In the genomic region with DNA sequence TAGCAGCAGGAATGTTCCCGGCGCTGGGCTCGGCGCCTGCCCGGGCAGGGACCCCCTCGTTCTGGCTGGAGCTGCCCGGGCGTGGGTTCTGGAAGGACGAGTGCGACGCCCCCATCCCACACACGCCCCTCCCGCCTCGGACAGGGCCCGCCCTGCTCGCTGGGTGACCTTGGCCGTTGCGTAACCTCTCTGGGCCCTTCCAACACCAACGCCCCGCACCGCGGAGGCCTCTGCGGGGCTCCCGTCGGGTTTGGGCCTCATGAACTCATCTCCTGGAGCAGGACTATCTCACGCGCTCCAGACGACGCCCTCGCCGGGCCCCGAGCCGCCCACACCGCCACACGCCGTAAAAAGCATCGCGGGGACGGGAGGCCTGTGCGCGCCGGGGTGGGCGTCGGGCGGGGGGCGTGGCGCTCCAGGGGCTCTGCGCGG, we compare ENCODE assay signal across 13 cellular contexts. TPM values are rescaled to one million over a fixed set of nuclear protein-coding genes. Genes with fewer than 3 reads are reported as not detected.
DNase-seq lines count a peak whose midpoint lies in the region; ATAC-seq and TF ChIP-seq lines count a peak whose summit lies in the region.
"Had no signal": no experiment of that assay in that cellular context is flagged by ENCODE, and none has a peak within 500 bp of the region (broad histone marks: within the 10 kb centered on the region; RNA-seq: fewer than 3 reads in every experiment).

No MANE protein-coding gene starts in this region.

- H3K27ac ChIP-seq in lower lobe of right lung, result peak overlapping the region; percentile 46
- H3K27ac ChIP-seq in thyroid gland, result peak overlapping the region in 2 of 3 donors; percentile 47 to 58
- H3K27ac ChIP-seq: foreskin keratinocyte had no signal

- DNase-seq in MV-4-11 (lab: John Stamatoyannopoulos, UW), result peak; percentile 55
- DNase-seq in lower lobe of right lung, result no peak
- peak in 1 of 2 donors; percentile 21 for DNase-seq in thyroid gland
- no peak for DNase-seq in ecto neural progenitor cell (ENCODE audit: low spot score)
- DNase-seq in SW480 (ENCODE audit: low spot score), result no peak
- no peak for DNase-seq in NCI-H510A (lab: John Stamatoyannopoulos, UW)
- DNase-seq: activated naive CD8-positive, alpha-beta T cell treated with anti-CD3 and anti-CD28 coated beads for 36 hours; DMS79; foreskin keratinocyte; HCEC 1CT had no signal

- H3K9me3 ChIP-seq in lower lobe of right lung, result no peaks in the 10 kb centered on the region
- H3K9me3 ChIP-seq in thyroid gland, result no peaks in the 10 kb centered on the region

- peak overlapping the region; percentile 21 for H3K4me3 ChIP-seq in lower lobe of right lung
- H3K4me3 ChIP-seq in thyroid gland (replicated peaks in 1 of 3), result peak overlapping the region in 1 of 3 donors; percentile 6

- peak; percentile 24 for ATAC-seq in esophagus mucosa
- peak; percentile 60 to 63 for ATAC-seq in lower lobe of right lung
- ATAC-seq in GM21390 (IDR thresholded peaks at IDR 0.05; ENCODE audit: unreplicated experiment), result no peak
- ATAC-seq: foreskin keratinocyte had no signal

- intact Hi-C loops in lower lobe of right lung (cut with DNase I) (no loop called here), thyroid gland (cut with DNase I) (no loop called here)

- TF ChIP-seq POLR2A in thyroid gland (IDR thresholded peaks at IDR 0.05), result no peak

- H3K36me3 ChIP-seq in lower lobe of right lung (no peaks in the 10 kb centered on the region), thyroid gland (no peaks in the 10 kb centered on the region)

- 29% methylated on average over 4 of the region's 49 CpGs; no CpG with 5 or more reads in 1 of the 2 donors for WGBS in thyroid gland, 2 donors

- H3K4me1 ChIP-seq in lower lobe of right lung (peaks cover 22% of the 10 kb centered on the region), thyroid gland (peaks cover 4 to 30% of the 10 kb centered on the region in 2 donors)
- H3K4me1 ChIP-seq: foreskin keratinocyte had no signal

- TF ChIP-seq CTCF in lower lobe of right lung (IDR thresholded peaks at IDR 0.05) (no peak), thyroid gland (IDR thresholded peaks at IDR 0.05) (no peak)

- H3K27me3 ChIP-seq in lower lobe of right lung (ENCODE audit: low read depth) (peaks cover 22% of the 10 kb centered on the region), thyroid gland (no peaks in the 10 kb centered on the region)

RNA-seq across cellular contexts. Expression of a gene that starts 10.4 kb away (rescaled TPM):
- total RNA-seq in esophagus mucosa, result 2.0 TPM
- total RNA-seq in lower lobe of right lung, result 37.0 TPM
- 10 to 100 TPM; 18.9 to 45.5 (median 27.7) TPM for total RNA-seq in thyroid gland
- total RNA-seq: activated naive CD8-positive, alpha-beta T cell treated with anti-CD3 and anti-CD28 coated beads for 36 hours had no signal

RNA-seq across cellular contexts. Expression of a gene that starts 23.8 kb away (rescaled TPM):
- not detected for total RNA-seq in esophagus mucosa
- total RNA-seq in lower lobe of right lung, result not detected
- total RNA-seq in thyroid gland, result not detected
- total RNA-seq: activated naive CD8-positive, alpha-beta T cell treated with anti-CD3 and anti-CD28 coated beads for 36 hours; foreskin keratinocyte; myocyte had no signal

RNA-seq across cellular contexts. Expression of a gene that starts 31.8 kb away (rescaled TPM):
- total RNA-seq in esophagus mucosa (0.40 TPM), lower lobe of right lung (8.9 TPM), thyroid gland (under 1 TPM in 2 of 4 donors, not detected in 2; 0.63 to 0.68 TPM)

RNA-seq across cellular contexts. Expression of a gene that starts 42.9 kb away (rescaled TPM):
- total RNA-seq in esophagus mucosa (3.3 TPM), lower lobe of right lung (48.0 TPM), thyroid gland (10 to 100 TPM; 16.2 to 73.4 (median 62.9) TPM)

RNA-seq across cellular contexts. Expression of a gene that starts 56.1 kb away (rescaled TPM):
- total RNA-seq in esophagus mucosa (53.0 TPM), lower lobe of right lung (27.0 TPM), thyroid gland (10 to 100 TPM; 41.4 to 55.5 (median 53.5) TPM)
